Comparison of ENCODE assay signal across 20 cellular contexts in genomic region chr11:15651782-15652181, GRCh38.
DNase-seq lines count a peak whose midpoint lies in the region; ATAC-seq and TF ChIP-seq lines count a peak whose summit lies in the region.
"Had no signal": no experiment of that assay in that cellular context is flagged by ENCODE, and none has a peak within 500 bp of the region (broad histone marks: within the 10 kb centered on the region; RNA-seq: fewer than 3 reads in every experiment).

No MANE protein-coding gene starts in this region.

- no TSS peak for BruUV-seq in Calu3 (replicated peaks; lab: Mats Ljungman, UMichigan)

- ATAC-seq in psoas muscle (no peak), GM21717 (IDR thresholded peaks at IDR 0.05; ENCODE audit: unreplicated experiment) (no peak), aorta (ENCODE audit: low FRiP score) (no peak)

- H3K27me3 ChIP-seq in ascending aorta (no peaks in the 10 kb centered on the region), psoas muscle (ENCODE audit: insufficient read depth in 3 of 3, low read length in 2 of 3) (no peaks in the 10 kb centered on the region), brain microvascular endothelial cell (replicated peaks) (no peaks in the 10 kb centered on the region), aorta (ENCODE audit: control insufficient read depth in 1 of 2, insufficient read depth in 2 of 2, low read length in 1 of 2) (no peaks in the 10 kb centered on the region)
- H3K27me3 ChIP-seq: Peyer's patch had no signal

- H3K4me3 Mint-ChIP-seq in Calu3 (ENCODE audit: low read depth, unreplicated experiment), result no peak overlapping the region
- H3K4me3 Mint-ChIP-seq: activated naive CD8-positive, alpha-beta T cell treated with anti-CD3 and anti-CD28 coated beads, Interleukin-2, amount 10 ng/mL, durations not matched to agents 7 days and 5 days; CD4-positive, alpha-beta T cell; neural crest cell had no signal

- POLR2A ChIA-PET in AG04449 (lab: Yijun Ruan, JAX), result no interaction called here

- H3K27ac Mint-ChIP-seq in Calu3 (ENCODE audit: unreplicated experiment), result no peak overlapping the region
- H3K27ac Mint-ChIP-seq: activated naive CD8-positive, alpha-beta T cell treated with anti-CD3 and anti-CD28 coated beads, Interleukin-2, amount 10 ng/mL, durations not matched to agents 7 days and 5 days; CD4-positive, alpha-beta T cell had no signal

- no peaks in the 10 kb centered on the region for H3K27me3 Mint-ChIP-seq in Calu3 (ENCODE audit: unreplicated experiment)

- H3K4me3 ChIP-seq in AG04449 (ENCODE audit: low read depth, low read length) (peak overlapping the region; percentile 2; the same call in 1 of the 2 replicates), ascending aorta (peak overlapping the region; percentile 15 to 42), psoas muscle (peak overlapping the region; percentile 42), brain microvascular endothelial cell (ENCODE audit: low read depth, low read length) (no peak overlapping the region), aorta (ENCODE audit: low read length in 2 of 2) (no peak overlapping the region)
- H3K4me3 ChIP-seq: lung had no signal

- H3K9me3 ChIP-seq in ascending aorta (no peaks in the 10 kb centered on the region), psoas muscle (no peaks in the 10 kb centered on the region), aorta (ENCODE audit: control insufficient read depth, low read length) (no peaks in the 10 kb centered on the region)
- H3K9me3 ChIP-seq: Peyer's patch, upper lobe of left lung had no signal

- H3K36me3 ChIP-seq in ascending aorta, result no peaks in the 10 kb centered on the region
- H3K36me3 ChIP-seq in psoas muscle (ENCODE audit: insufficient read depth in 1 of 2, low read depth in 1 of 2), result no peaks in the 10 kb centered on the region
- no peaks in the 10 kb centered on the region for H3K36me3 ChIP-seq in brain microvascular endothelial cell (replicated peaks)
- H3K36me3 ChIP-seq in aorta (ENCODE audit: control insufficient read depth in 1 of 2, insufficient read depth in 2 of 2, low read length in 1 of 2), result no peaks in the 10 kb centered on the region
- H3K36me3 ChIP-seq: Peyer's patch, upper lobe of left lung had no signal

- no peaks in the 10 kb centered on the region for H3K36me3 Mint-ChIP-seq in Calu3 (ENCODE audit: insufficient read depth, unreplicated experiment)
- H3K36me3 Mint-ChIP-seq: activated naive CD8-positive, alpha-beta T cell treated with anti-CD3 and anti-CD28 coated beads, Interleukin-2, amount 10 ng/mL, durations not matched to agents 7 days and 5 days had no signal

- peaks cover 41% of the 10 kb centered on the region for H3K4me1 Mint-ChIP-seq in Calu3 (ENCODE audit: low read depth, unreplicated experiment)
- H3K4me1 Mint-ChIP-seq: activated naive CD8-positive, alpha-beta T cell treated with anti-CD3 and anti-CD28 coated beads, Interleukin-2, amount 10 ng/mL, durations not matched to agents 7 days and 5 days had no signal

- H3K27ac ChIP-seq in ascending aorta, result no peak overlapping the region
- H3K27ac ChIP-seq in psoas muscle, result peak overlapping the region; percentile 11
- no peak overlapping the region for H3K27ac ChIP-seq in brain microvascular endothelial cell
- H3K27ac ChIP-seq in aorta (ENCODE audit: low read depth in 1 of 2, low read length in 2 of 2), result no peak overlapping the region
- H3K27ac ChIP-seq: upper lobe of left lung had no signal

- WGBS in psoas muscle, 3 donors, result 20 to 29% (median 22%) methylated on average over 9 of the region's 9 CpGs
- WGBS in aorta, 2 donors, result 40 to 43% methylated on average over 9 of the region's 9 CpGs

- DNase-seq in AG04449 (ENCODE audit: low read depth, low spot score) (no peak), ascending aorta (ENCODE audit: low spot score in 2 of 2) (no peak), hepatic stellate cell (ENCODE audit: low spot score) (peak; percentile 27), psoas muscle (no peak), brain microvascular endothelial cell (no peak), Calu3 (no peak), aorta (no peak)
- DNase-seq: activated CD4-positive, alpha-beta T cell treated with anti-CD3 and anti-CD28 coated beads, Interleukin-2, amount 50 U/mL, for 4 hours; activated naive CD8-positive, alpha-beta T cell treated with anti-CD3 and anti-CD28 coated beads, Interleukin-2, amount 10 ng/mL, durations not matched to agents 7 days and 5 days; activated T-cell treated with anti-CD3 and anti-CD28 coated beads, Interleukin-2, amount 50 U/mL, for 1 hour; CD4-positive, alpha-beta T cell; foreskin melanocyte; Kasumi-1; NCI-H1105 treated with DMSO at 0.1 percent for 48 hours; Peyer's patch; small intestine had no signal

- H3K4me1 ChIP-seq in ascending aorta, result peaks cover 0 to 3% of the 10 kb centered on the region in 2 donors
- H3K4me1 ChIP-seq in psoas muscle, result peaks cover 20% of the 10 kb centered on the region
- H3K4me1 ChIP-seq in aorta (ENCODE audit: control insufficient read depth in 1 of 2, insufficient read depth in 2 of 2, low read length in 2 of 2), result no peaks in the 10 kb centered on the region

- TF ChIP-seq CTCF in AG04449 (IDR thresholded peaks at IDR 0.05; ENCODE audit: insufficient read depth, low read length, missing control alignments) (no peak), ascending aorta (IDR thresholded peaks at IDR 0.05) (no peak), psoas muscle (IDR thresholded peaks at IDR 0.05) (no peak), brain microvascular endothelial cell (IDR thresholded peaks at IDR 0.05; ENCODE audit: low read depth, low read length, missing control alignments) (no peak), Calu3 (IDR thresholded peaks at IDR 0.05; ENCODE audit: unreplicated experiment) (no peak)

- intact Hi-C loops in ascending aorta (cut with DNase I), result loop anchor here (2.0 to 10.0 kb wide), 3 partner anchors 163 to 955 kb away; no protein-coding TSS in a partner anchor
- intact Hi-C loops in psoas muscle (cut with DNase I), result loop anchor here (5.0 to 10.0 kb wide), 3 partner anchors 163 to 961 kb away; no protein-coding TSS in a partner anchor
- intact Hi-C loops in Calu3 (cut with micrococcal nuclease; ENCODE audit: unreplicated experiment), result loop anchor here (10.0 kb wide), 1 partner anchor 163 kb away; no protein-coding TSS in a partner anchor
- intact Hi-C loops in aorta (cut with DNase I), result loop anchor here (2.0 to 5.0 kb wide), 4 partner anchors 151 to 957 kb away; no protein-coding TSS in a partner anchor

- in situ Hi-C loops in brain microvascular endothelial cell (cut with HindIII; ENCODE audit: low pct_ligation_motif_present, low sequenced_read_pairs), result no loop called here

- H3K9me3 Mint-ChIP-seq in Calu3 (ENCODE audit: low read depth, unreplicated experiment), result no peaks in the 10 kb centered on the region
- H3K9me3 Mint-ChIP-seq: activated naive CD8-positive, alpha-beta T cell treated with anti-CD3 and anti-CD28 coated beads, Interleukin-2, amount 10 ng/mL, durations not matched to agents 7 days and 5 days; CD4-positive, alpha-beta T cell; neural crest cell had no signal

- CTCF ChIA-PET in AG04449 (lab: Yijun Ruan, JAX), result no interaction called here
- CTCF ChIA-PET in Calu3 (lab: Charles Lee), result no interaction called here

Comparison
In these comparisons a context has a peak if more than half of its experiments do, and no peak if none do; other contexts are left out.
1. H3K4me3 ChIP-seq: peak in AG04449 (single experiment), ascending aorta (2 of 2) and psoas muscle (single experiment); none in brain microvascular endothelial cell (single experiment) and aorta (0 of 2).